11 cellular contexts compared by ENCODE assay signal in genomic region chrX:42094208-42094607, GRCh38.
DNase-seq lines count a peak whose midpoint lies in the region; ATAC-seq and TF ChIP-seq lines count a peak whose summit lies in the region.
"Had no signal": no experiment of that assay in that cellular context is flagged by ENCODE, and none has a peak within 500 bp of the region (broad histone marks: within the 10 kb centered on the region; RNA-seq: fewer than 3 reads in every experiment).

No MANE protein-coding gene starts in this region.

- no peaks in the 10 kb centered on the region for H3K27me3 Mint-ChIP-seq in CD4-positive, alpha-beta memory T cell

- peak overlapping the region in 2 of 7 donors; percentile 5 to 31 for H3K27ac Mint-ChIP-seq in CD4-positive, alpha-beta memory T cell

- no peaks in the 10 kb centered on the region for H3K79me2 ChIP-seq in OCI-LY7 (ENCODE audit: insufficient read depth, low read depth, low read length)

- no peak for TF ChIP-seq POLR2A in erythroblast (IDR thresholded peaks at IDR 0.05; ENCODE audit: low read length)

- peak overlapping the region; percentile 41; the same call in 1 of the 2 replicates for H3K4me2 ChIP-seq in OCI-LY7 (ENCODE audit: low read length)

- intact Hi-C loops in CD4-positive, alpha-beta memory T cell (cut with micrococcal nuclease): no loop called here
- intact Hi-C loops in OCI-LY7 (cut with micrococcal nuclease; ENCODE audit: unreplicated experiment): no loop called here

- H3K9me3 Mint-ChIP-seq in CD4-positive, alpha-beta memory T cell: no peaks in the 10 kb centered on the region

- peaks cover 10% of the 10 kb centered on the region for H3K4me1 ChIP-seq in CD4-positive, alpha-beta memory T cell (ENCODE audit: insufficient read depth, low read length)
- peaks cover 9% of the 10 kb centered on the region for H3K4me1 ChIP-seq in OCI-LY7 (ENCODE audit: insufficient read depth, low read length, poor library complexity, severe bottlenecking)

- CTCF ChIA-PET in CD4-positive, alpha-beta memory T cell (lab: Charles Lee; ENCODE audit: partially characterized antibody): interaction anchor here (0.8 kb wide), 1 partner anchor 15 kb away, joined by 3 read pairs; no protein-coding TSS in a partner anchor
- CTCF ChIA-PET in OCI-LY7 (lab: Charles Lee; ENCODE audit: unreplicated experiment): no interaction called here

- no peak for DNase-seq in CD4-positive, alpha-beta memory T cell
- DNase-seq in OCI-LY7 (ENCODE audit: low spot score): peak; percentile 5
- DNase-seq in kidney glomerular epithelial cell (lab: John Stamatoyannopoulos, UW): peak; percentile 9
- DNase-seq in hippocampal formation (lab: John Stamatoyannopoulos, UW): no peak
- DNase-seq in erythroblast (lab: John Stamatoyannopoulos, UW): no peak
- no peak for DNase-seq in islet precursor cell
- DNase-seq in NCI-H526 (lab: John Stamatoyannopoulos, UW): no peak
- DNase-seq: activated CD8-positive, alpha-beta memory T cell treated with anti-CD3 and anti-CD28 coated beads, Interleukin-2, amount 50 U/mL, for 48 hours; COR-L47; NCI-H2081 had no signal

- H3K27ac ChIP-seq in CD4-positive, alpha-beta memory T cell (ENCODE audit: low read depth, low read length): no peak overlapping the region
- no peak overlapping the region for H3K27ac ChIP-seq in OCI-LY7 (ENCODE audit: low read depth, low read length, poor library complexity, severe bottlenecking)

- POLR2A ChIA-PET in CD4-positive, alpha-beta memory T cell (lab: Charles Lee; ENCODE audit: partially characterized antibody): interaction anchor here (0.7 kb wide), 1 partner anchor 16 kb away, joined by 4 read pairs; no protein-coding TSS in a partner anchor
- POLR2A ChIA-PET in OCI-LY7 (lab: Charles Lee): no interaction called here

- no peak for TF ChIP-seq CTCF in OCI-LY7 (conservative IDR thresholded peaks at IDR 0.05; ENCODE audit: low read length)

- ATAC-seq in GM19452 (IDR thresholded peaks at IDR 0.05; ENCODE audit: unreplicated experiment): peak; percentile 16

- no peaks in the 10 kb centered on the region for H3K9me3 ChIP-seq in CD4-positive, alpha-beta memory T cell (ENCODE audit: control insufficient read depth in 1 of 2, low read length in 2 of 2)
- no peaks in the 10 kb centered on the region for H3K9me3 ChIP-seq in OCI-LY7 (ENCODE audit: low read length)

- no peaks in the 10 kb centered on the region for H3K27me3 ChIP-seq in CD4-positive, alpha-beta memory T cell (ENCODE audit: insufficient read depth, low read length)

- H4K20me1 ChIP-seq in OCI-LY7 (ENCODE audit: insufficient read depth, low read length): no peaks in the 10 kb centered on the region

- no peaks in the 10 kb centered on the region for H3K9me2 ChIP-seq in OCI-LY7 (ENCODE audit: insufficient read depth, low read length)

- no peaks in the 10 kb centered on the region for H3K36me3 ChIP-seq in CD4-positive, alpha-beta memory T cell (ENCODE audit: insufficient read depth, low read length)
- H3K36me3 ChIP-seq in OCI-LY7 (ENCODE audit: insufficient read depth, low read length): no peaks in the 10 kb centered on the region

- no TSS peak for BruUV-seq in OCI-LY7 (replicated peaks; lab: Mats Ljungman, UMichigan)

- no peak overlapping the region for H3K4me3 ChIP-seq in CD4-positive, alpha-beta memory T cell (ENCODE audit: low read length in 2 of 2)
- no peak overlapping the region for H3K4me3 ChIP-seq in OCI-LY7 (ENCODE audit: low read depth, low read length, poor library complexity, severe bottlenecking)

- no peaks in the 10 kb centered on the region for H3K36me3 Mint-ChIP-seq in CD4-positive, alpha-beta memory T cell

- peak overlapping the region in 5 of 8 donors; percentile 23 to 54 (median 38) for H3K4me3 Mint-ChIP-seq in CD4-positive, alpha-beta memory T cell

- peak overlapping the region; percentile 74 for H2AFZ ChIP-seq in OCI-LY7 (ENCODE audit: low read length)

- H3K4me1 Mint-ChIP-seq in CD4-positive, alpha-beta memory T cell: peaks cover 4 to 9% (median 6%) of the 10 kb centered on the region in 4 donors

Comparison
In these comparisons a context has a peak if more than half of its experiments do, and no peak if none do; other contexts are left out.
1. DNase-seq: peak in OCI-LY7 (single experiment) and kidney glomerular epithelial cell (single experiment); none in CD4-positive, alpha-beta memory T cell (0 of 5), hippocampal formation (0 of 2), erythroblast (0 of 2), islet precursor cell (single experiment) and NCI-H526 (0 of 2).